In the genomic region with DNA sequence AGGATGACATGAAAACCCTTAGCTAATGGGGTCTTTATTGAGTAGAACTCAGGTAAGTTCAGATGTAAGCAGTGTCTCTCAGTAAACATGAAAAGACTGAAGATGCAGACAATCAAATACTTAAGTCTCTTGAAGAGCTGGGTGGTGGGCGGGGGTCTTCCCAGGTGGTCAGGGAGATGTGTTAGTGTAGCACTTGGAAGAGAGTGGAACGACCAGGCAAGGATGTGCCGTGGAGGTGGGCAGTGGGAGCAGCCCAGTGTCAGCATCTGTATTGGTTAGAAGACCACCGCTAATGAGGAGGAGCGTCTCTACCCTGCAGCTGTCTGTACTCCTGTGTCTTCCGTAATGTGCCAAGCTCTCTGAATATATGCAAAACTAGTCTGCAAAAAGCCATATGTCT, we compare ENCODE assay signal across 18 cellular contexts. TPM values are rescaled to one million over a fixed set of nuclear protein-coding genes. Genes with fewer than 3 reads are reported as not detected.
DNase-seq lines count a peak whose midpoint lies in the region; ATAC-seq, FAIRE-seq and TF ChIP-seq lines count a peak whose summit lies in the region.
"Had no signal": no experiment of that assay in that cellular context is flagged by ENCODE, and none has a peak within 500 bp of the region (broad histone marks: within the 10 kb centered on the region; RNA-seq: fewer than 3 reads in every experiment).

No MANE protein-coding gene starts in this region.

- H3K9me3 ChIP-seq in OCI-LY1 (ENCODE audit: low read length) (no peaks in the 10 kb centered on the region), esophagus muscularis mucosa (no peaks in the 10 kb centered on the region), vagina (no peaks in the 10 kb centered on the region)

- no peak for TF ChIP-seq POLR2A in esophagus muscularis mucosa (IDR thresholded peaks at IDR 0.05; ENCODE audit: low read depth)
- TF ChIP-seq POLR2A in vagina (IDR thresholded peaks at IDR 0.05): no peak

- H3K79me2 ChIP-seq in OCI-LY1 (ENCODE audit: insufficient read depth, low read length): no peaks in the 10 kb centered on the region

- H3K9ac ChIP-seq in OCI-LY1 (ENCODE audit: low read length): peak overlapping the region; percentile 44

- H3F3A ChIP-seq in OCI-LY1 (ENCODE audit: insufficient read depth, low read length): 0 out of 2 replicates have a peak, but pooled peaks cover 3% of the 10 kb centered on the region

- H3K36me3 ChIP-seq in OCI-LY1 (ENCODE audit: insufficient read depth, low read length) (no peaks in the 10 kb centered on the region), esophagus muscularis mucosa (peaks cover 0 to 14% (median 12%) of the 10 kb centered on the region in 4 donors), vagina (no peaks in the 10 kb centered on the region)

- H3K4me3 Mint-ChIP-seq in nephron: peak overlapping the region; percentile 93 to 97 (median 96)
- H3K4me3 Mint-ChIP-seq: B cell; CD4-positive, alpha-beta T cell had no signal

- TF ChIP-seq EP300 in esophagus muscularis mucosa (IDR thresholded peaks at IDR 0.05): no peak

- peaks cover 77% of the 10 kb centered on the region for H3K4me1 Mint-ChIP-seq in nephron

- H3K9me3 Mint-ChIP-seq in nephron: no peaks in the 10 kb centered on the region
- H3K9me3 Mint-ChIP-seq: CD4-positive, alpha-beta T cell had no signal

- H3K4me3 ChIP-seq in OCI-LY1 (ENCODE audit: low read depth, low read length, poor library complexity, severe bottlenecking): peak overlapping the region; percentile 24
- H3K4me3 ChIP-seq in esophagus muscularis mucosa: peak overlapping the region; percentile 86 to 100 (median 97)
- H3K4me3 ChIP-seq in vagina: peak overlapping the region in 1 of 2 donors; percentile 71

- no peak for ATAC-seq in GM18519 (IDR thresholded peaks at IDR 0.05; ENCODE audit: low FRiP score, unreplicated experiment)
- ATAC-seq: HCT116 had no signal

- intact Hi-C loops in esophagus muscularis mucosa (cut with DNase I) (loop anchor here (5.0 kb wide), 1 partner anchor 218 kb away; no protein-coding TSS in a partner anchor), vagina (cut with DNase I) (loop anchor here (10.0 kb wide), 1 partner anchor 251 kb away; no protein-coding TSS in a partner anchor)

- H2AFZ ChIP-seq in OCI-LY1 (ENCODE audit: low read length): no peak overlapping the region

- no peak for DNase-seq in esophagus muscularis mucosa (ENCODE audit: extremely low spot score)
- peak; percentile 16 to 77 for DNase-seq in vagina (ENCODE audit: extremely low spot score in 2 of 2)
- no peak for DNase-seq in epidermal melanocyte (ENCODE audit: insufficient read length, low spot score)
- DNase-seq in urothelium cell line (ENCODE audit: low spot score): no peak
- DNase-seq: Calu3; CD4-positive, alpha-beta T cell; DMS79 treated with DMSO at 0.1 percent for 48 hours; NCI-H1436 treated with DMSO at 0.1 percent for 48 hours; NCI-H2227 treated with DMSO at 0.1 percent for 48 hours; NCI-H526 had no signal

- no peaks in the 10 kb centered on the region for H3K9me2 ChIP-seq in OCI-LY1 (ENCODE audit: low read depth, low read length)

- H3K27me3 ChIP-seq in OCI-LY1 (ENCODE audit: insufficient read depth, low read length) (no peaks in the 10 kb centered on the region), esophagus muscularis mucosa (no peaks in the 10 kb centered on the region), vagina (no peaks in the 10 kb centered on the region)

- FAIRE-seq in urothelium cell line (lab: Jason Lieb, UNC): no peak
- FAIRE-seq: G401.6, GM12891, HTR-8/SVneo had no signal

- no peaks in the 10 kb centered on the region for H4K20me1 ChIP-seq in OCI-LY1 (ENCODE audit: insufficient read depth, low read length)

- peak overlapping the region; percentile 85 for H3K27ac ChIP-seq in OCI-LY1 (ENCODE audit: low read depth, low read length, poor library complexity, severe bottlenecking)
- H3K27ac ChIP-seq in esophagus muscularis mucosa (replicated peaks in 1 of 4): peak overlapping the region; percentile 97 to 100 (median 99)
- H3K27ac ChIP-seq in vagina: peak overlapping the region; percentile 79

- peak overlapping the region; percentile 56 to 86 (median 63) for H3K27ac Mint-ChIP-seq in nephron
- H3K27ac Mint-ChIP-seq: B cell; CD4-positive, alpha-beta T cell had no signal

- TF ChIP-seq CTCF in OCI-LY1 (IDR thresholded peaks at IDR 0.05; ENCODE audit: low read length): no peak
- TF ChIP-seq CTCF in esophagus muscularis mucosa (IDR thresholded peaks at IDR 0.05): no peak
- no peak for TF ChIP-seq CTCF in nephron (IDR thresholded peaks at IDR 0.05; ENCODE audit: unreplicated experiment in 3 of 3)
- TF ChIP-seq CTCF in vagina (IDR thresholded peaks at IDR 0.05): no peak

- H3K4me2 ChIP-seq in OCI-LY1 (ENCODE audit: low read length): peak overlapping the region; percentile 58

- 36% methylated on average over 6 of the region's 6 CpGs for WGBS in esophagus muscularis mucosa

- H3K36me3 Mint-ChIP-seq in nephron (ENCODE audit: low read depth): peaks cover 43% of the 10 kb centered on the region

- peaks cover 74% of the 10 kb centered on the region for H3K4me1 ChIP-seq in OCI-LY1 (ENCODE audit: insufficient read depth, low read length, severe bottlenecking)
- H3K4me1 ChIP-seq in esophagus muscularis mucosa: peaks cover 53 to 86% (median 82%) of the 10 kb centered on the region in 4 donors
- peaks cover 89% of the 10 kb centered on the region for H3K4me1 ChIP-seq in vagina

- peaks cover 11% of the 10 kb centered on the region for H3K27me3 Mint-ChIP-seq in nephron (ENCODE audit: low read depth)

RNA-seq across cellular contexts. Expression of gene S1PR3, which starts 4.4 kb away (rescaled TPM):
- 100 to 1,000 TPM; 184 to 340 (median 223) TPM for total RNA-seq in esophagus muscularis mucosa
- 39.3 TPM for total RNA-seq in vagina
- total RNA-seq: B cell had no signal

Comparison
In these comparisons a context has a peak if more than half of its experiments do, and no peak if none do; other contexts are left out.
1. DNase-seq: peak in vagina (2 of 2); none in esophagus muscularis mucosa (single experiment), epidermal melanocyte (single experiment) and urothelium cell line (single experiment).
2. Peak in every context shown above with its lines, with median percentiles within 50 percentile points of each other: H3K27ac ChIP-seq.